Comparison of ENCODE assay signal across 1 cellular context in genomic region chr13:112756967-112757758, GRCh38.
TF ChIP-seq lines count a peak whose summit lies in the region.

No MANE protein-coding gene starts in this region.

TF ChIP-seq in GM23338, 12 proteins besides CTCF, POLR2A, EP300 and RAD21 (continued from another document):
- TF ChIP-seq, protein P1, sequence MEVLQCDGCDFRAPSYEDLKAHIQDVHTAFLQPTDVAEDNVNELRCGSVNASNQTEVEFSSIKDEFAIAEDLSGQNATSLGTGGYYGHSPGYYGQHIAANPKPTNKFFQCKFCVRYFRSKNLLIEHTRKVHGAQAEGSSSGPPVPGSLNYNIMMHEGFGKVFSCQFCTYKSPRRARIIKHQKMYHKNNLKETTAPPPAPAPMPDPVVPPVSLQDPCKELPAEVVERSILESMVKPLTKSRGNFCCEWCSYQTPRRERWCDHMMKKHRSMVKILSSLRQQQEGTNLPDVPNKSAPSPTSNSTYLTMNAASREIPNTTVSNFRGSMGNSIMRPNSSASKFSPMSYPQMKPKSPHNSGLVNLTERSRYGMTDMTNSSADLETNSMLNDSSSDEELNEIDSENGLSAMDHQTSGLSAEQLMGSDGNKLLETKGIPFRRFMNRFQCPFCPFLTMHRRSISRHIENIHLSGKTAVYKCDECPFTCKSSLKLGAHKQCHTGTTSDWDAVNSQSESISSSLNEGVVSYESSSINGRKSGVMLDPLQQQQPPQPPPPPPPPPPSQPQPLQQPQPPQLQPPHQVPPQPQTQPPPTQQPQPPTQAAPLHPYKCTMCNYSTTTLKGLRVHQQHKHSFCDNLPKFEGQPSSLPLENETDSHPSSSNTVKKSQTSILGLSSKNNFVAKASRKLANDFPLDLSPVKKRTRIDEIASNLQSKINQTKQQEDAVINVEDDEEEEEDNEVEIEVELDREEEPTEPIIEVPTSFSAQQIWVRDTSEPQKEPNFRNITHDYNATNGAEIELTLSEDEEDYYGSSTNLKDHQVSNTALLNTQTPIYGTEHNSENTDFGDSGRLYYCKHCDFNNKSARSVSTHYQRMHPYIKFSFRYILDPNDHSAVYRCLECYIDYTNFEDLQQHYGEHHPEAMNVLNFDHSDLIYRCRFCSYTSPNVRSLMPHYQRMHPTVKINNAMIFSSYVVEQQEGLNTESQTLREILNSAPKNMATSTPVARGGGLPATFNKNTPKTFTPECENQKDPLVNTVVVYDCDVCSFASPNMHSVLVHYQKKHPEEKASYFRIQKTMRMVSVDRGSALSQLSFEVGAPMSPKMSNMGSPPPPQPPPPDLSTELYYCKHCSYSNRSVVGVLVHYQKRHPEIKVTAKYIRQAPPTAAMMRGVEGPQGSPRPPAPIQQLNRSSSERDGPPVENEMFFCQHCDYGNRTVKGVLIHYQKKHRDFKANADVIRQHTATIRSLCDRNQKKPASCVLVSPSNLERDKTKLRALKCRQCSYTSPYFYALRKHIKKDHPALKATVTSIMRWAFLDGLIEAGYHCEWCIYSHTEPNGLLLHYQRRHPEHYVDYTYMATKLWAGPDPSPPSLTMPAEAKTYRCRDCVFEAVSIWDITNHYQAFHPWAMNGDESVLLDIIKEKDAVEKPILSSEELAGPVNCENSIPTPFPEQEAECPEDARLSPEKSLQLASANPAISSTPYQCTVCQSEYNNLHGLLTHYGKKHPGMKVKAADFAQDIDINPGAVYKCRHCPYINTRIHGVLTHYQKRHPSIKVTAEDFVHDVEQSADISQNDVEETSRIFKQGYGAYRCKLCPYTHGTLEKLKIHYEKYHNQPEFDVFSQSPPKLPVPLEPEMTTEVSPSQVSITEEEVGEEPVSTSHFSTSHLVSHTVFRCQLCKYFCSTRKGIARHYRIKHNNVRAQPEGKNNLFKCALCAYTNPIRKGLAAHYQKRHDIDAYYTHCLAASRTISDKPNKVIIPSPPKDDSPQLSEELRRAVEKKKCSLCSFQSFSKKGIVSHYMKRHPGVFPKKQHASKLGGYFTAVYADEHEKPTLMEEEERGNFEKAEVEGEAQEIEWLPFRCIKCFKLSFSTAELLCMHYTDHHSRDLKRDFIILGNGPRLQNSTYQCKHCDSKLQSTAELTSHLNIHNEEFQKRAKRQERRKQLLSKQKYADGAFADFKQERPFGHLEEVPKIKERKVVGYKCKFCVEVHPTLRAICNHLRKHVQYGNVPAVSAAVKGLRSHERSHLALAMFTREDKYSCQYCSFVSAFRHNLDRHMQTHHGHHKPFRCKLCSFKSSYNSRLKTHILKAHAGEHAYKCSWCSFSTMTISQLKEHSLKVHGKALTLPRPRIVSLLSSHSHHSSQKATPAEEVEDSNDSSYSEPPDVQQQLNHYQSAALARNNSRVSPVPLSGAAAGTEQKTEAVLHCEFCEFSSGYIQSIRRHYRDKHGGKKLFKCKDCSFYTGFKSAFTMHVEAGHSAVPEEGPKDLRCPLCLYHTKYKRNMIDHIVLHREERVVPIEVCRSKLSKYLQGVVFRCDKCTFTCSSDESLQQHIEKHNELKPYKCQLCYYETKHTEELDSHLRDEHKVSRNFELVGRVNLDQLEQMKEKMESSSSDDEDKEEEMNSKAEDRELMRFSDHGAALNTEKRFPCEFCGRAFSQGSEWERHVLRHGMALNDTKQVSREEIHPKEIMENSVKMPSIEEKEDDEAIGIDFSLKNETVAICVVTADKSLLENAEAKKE (CRISPR knock-in tag; IDR thresholded peaks at IDR 0.05): no peak
- TF ChIP-seq POLR2AphosphoS5 (IDR thresholded peaks at IDR 0.05; ENCODE audit: low read depth) (no peak), EZH2 (IDR thresholded peaks at IDR 0.05; ENCODE audit: low read depth, unreplicated experiment) (no peak)
